16 cellular contexts compared by ENCODE assay signal in genomic region chr9:111113712-111114111, GRCh38.
DNase-seq lines count a peak whose midpoint lies in the region; TF ChIP-seq lines count a peak whose summit lies in the region.
"Had no signal": no experiment of that assay in that cellular context is flagged by ENCODE, and none has a peak within 500 bp of the region (broad histone marks: within the 10 kb centered on the region; RNA-seq: fewer than 3 reads in every experiment).

No MANE protein-coding gene starts in this region.

- H2AFZ ChIP-seq in GM23248 (peak overlapping the region; percentile 69), neural progenitor cell (replicated peaks) (peak overlapping the region; percentile 17)

- H3K4me1 Mint-ChIP-seq in endodermal cell, result peaks cover 18% of the 10 kb centered on the region
- no peaks in the 10 kb centered on the region for H3K4me1 Mint-ChIP-seq in neural progenitor cell

- TF ChIP-seq CTCF in endodermal cell (conservative IDR thresholded peaks at IDR 0.05), result no peak
- TF ChIP-seq CTCF in neural progenitor cell (IDR thresholded peaks at IDR 0.05), result no peak
- no peak for TF ChIP-seq CTCF in brain microvascular endothelial cell (IDR thresholded peaks at IDR 0.05; ENCODE audit: low read depth, low read length, missing control alignments)
- no peak for TF ChIP-seq CTCF in suprapubic skin (IDR thresholded peaks at IDR 0.05)

- H3K27ac ChIP-seq in GM23248 (no peak overlapping the region), endodermal cell (ENCODE audit: low read depth, low read length) (no peak overlapping the region), neural progenitor cell (no peak overlapping the region), brain microvascular endothelial cell (no peak overlapping the region), suprapubic skin (no peak overlapping the region)
- H3K27ac ChIP-seq: C4-2B, KMS-11 had no signal

- H3K36me3 Mint-ChIP-seq in endodermal cell (ENCODE audit: low read depth) (no peaks in the 10 kb centered on the region), neural progenitor cell (no peaks in the 10 kb centered on the region)

- no peaks in the 10 kb centered on the region for H3K36me3 ChIP-seq in GM23248 (ENCODE audit: low read depth)
- H3K36me3 ChIP-seq in endodermal cell (ENCODE audit: control insufficient read depth, insufficient read depth, low read length), result no peaks in the 10 kb centered on the region
- no peaks in the 10 kb centered on the region for H3K36me3 ChIP-seq in neural progenitor cell
- H3K36me3 ChIP-seq in brain microvascular endothelial cell (replicated peaks), result no peaks in the 10 kb centered on the region
- H3K36me3 ChIP-seq in suprapubic skin, result no peaks in the 10 kb centered on the region

- H3K4me3 Mint-ChIP-seq in endodermal cell (no peak overlapping the region), neural progenitor cell (no peak overlapping the region)
- H3K4me3 Mint-ChIP-seq: CD4-positive, alpha-beta T cell; H9 had no signal

- TF ChIP-seq EP300 in suprapubic skin (IDR thresholded peaks at IDR 0.05), result no peak

- H4K20me1 ChIP-seq in GM23248 (ENCODE audit: insufficient read depth) (no peaks in the 10 kb centered on the region), neural progenitor cell (ENCODE audit: low read depth) (no peaks in the 10 kb centered on the region)

- H3F3A ChIP-seq in GM23248 (ENCODE audit: insufficient read depth) (peaks cover 20% of the 10 kb centered on the region), neural progenitor cell (ENCODE audit: low read depth) (no peaks in the 10 kb centered on the region)

- H3K9me3 Mint-ChIP-seq in endodermal cell (no peaks in the 10 kb centered on the region), neural progenitor cell (no peaks in the 10 kb centered on the region)
- H3K9me3 Mint-ChIP-seq: H9 had no signal

- no peak overlapping the region for H3K4me3 ChIP-seq in GM23248
- H3K4me3 ChIP-seq in endodermal cell (ENCODE audit: low read length), result no peak overlapping the region
- H3K4me3 ChIP-seq in neural progenitor cell, result no peak overlapping the region
- no peak overlapping the region for H3K4me3 ChIP-seq in brain microvascular endothelial cell (ENCODE audit: low read depth, low read length)
- no peak overlapping the region for H3K4me3 ChIP-seq in suprapubic skin

- H3K9me3 ChIP-seq in GM23248 (ENCODE audit: low read depth) (no peaks in the 10 kb centered on the region), endodermal cell (ENCODE audit: control insufficient read depth, low read length) (no peaks in the 10 kb centered on the region), neural progenitor cell (ENCODE audit: low read depth) (no peaks in the 10 kb centered on the region), suprapubic skin (no peaks in the 10 kb centered on the region)
- H3K9me3 ChIP-seq: Caco-2 had no signal

- TF ChIP-seq POLR2A in suprapubic skin (IDR thresholded peaks at IDR 0.05), result no peak

- no peak overlapping the region for H3K27ac Mint-ChIP-seq in endodermal cell
- H3K27ac Mint-ChIP-seq in neural progenitor cell, result no peak overlapping the region
- H3K27ac Mint-ChIP-seq: CD4-positive, alpha-beta T cell; H9 had no signal

- no peak overlapping the region for H3K9ac ChIP-seq in GM23248
- no peak overlapping the region for H3K9ac ChIP-seq in endodermal cell (ENCODE audit: extremely low read depth, low read length, poor library complexity, severe bottlenecking)
- H3K9ac ChIP-seq in neural progenitor cell, result no peak overlapping the region
- H3K9ac ChIP-seq: KMS-11 had no signal

- peak; percentile 41 for DNase-seq in ELF-1 (ENCODE audit: low read depth, low spot score)
- DNase-seq in GM23248, result no peak
- peak; percentile 54 for DNase-seq in endodermal cell
- no peak for DNase-seq in neural progenitor cell (ENCODE audit: low spot score)
- no peak for DNase-seq in brain microvascular endothelial cell
- DNase-seq in AG08395 (ENCODE audit: low spot score), result no peak
- no peak for DNase-seq in amygdala (lab: John Stamatoyannopoulos, UW)
- DNase-seq in suprapubic skin (ENCODE audit: low spot score in 2 of 2), result no peak
- DNase-seq: ACHN; AML-193; Caco-2; CD4-positive, alpha-beta T cell; GDM1; H9 had no signal

- H3K27me3 ChIP-seq in GM23248 (replicated peaks; ENCODE audit: insufficient read depth) (no peaks in the 10 kb centered on the region), endodermal cell (ENCODE audit: control insufficient read depth, insufficient read depth, low read length, poor library complexity, severe bottlenecking) (peaks cover 37% of the 10 kb centered on the region), neural progenitor cell (no peaks in the 10 kb centered on the region), brain microvascular endothelial cell (replicated peaks) (no peaks in the 10 kb centered on the region), suprapubic skin (no peaks in the 10 kb centered on the region)

- H3K27me3 Mint-ChIP-seq in endodermal cell (ENCODE audit: insufficient read depth) (peaks cover 71% of the 10 kb centered on the region), neural progenitor cell (ENCODE audit: insufficient read depth, low read depth) (no peaks in the 10 kb centered on the region)
- H3K27me3 Mint-ChIP-seq: CD4-positive, alpha-beta T cell had no signal

- WGBS in GM23248 (ENCODE audit: low coverage in 1 of 2, low lambda C conversion rate in 2 of 2, missing lambda C conversion rate in 2 of 2), 2 experiments, result 92 to 98% methylated on average over 2 of the region's 2 CpGs
- 71 to 78% methylated on average over 1 to 2 of the region's 2 CpGs for WGBS in endodermal cell (ENCODE audit: insufficient coverage in 1 of 2, insufficient read length in 1 of 2), 2 experiments
- WGBS in suprapubic skin, result 80% methylated on average over 2 of the region's 2 CpGs

- H3K4me1 ChIP-seq in GM23248 (ENCODE audit: insufficient read depth) (peaks cover 33% of the 10 kb centered on the region), endodermal cell (ENCODE audit: control insufficient read depth, insufficient read depth, low read length) (peaks cover 4% of the 10 kb centered on the region), neural progenitor cell (peaks cover under 1% of the 10 kb centered on the region), suprapubic skin (no peaks in the 10 kb centered on the region)
- H3K4me1 ChIP-seq: Caco-2 had no signal

- no peaks in the 10 kb centered on the region for H3K9me2 ChIP-seq in GM23248 (ENCODE audit: insufficient read depth)

- in situ Hi-C loops in GM23248 (cut with MboI) (no loop called here), brain microvascular endothelial cell (cut with HindIII; ENCODE audit: low pct_ligation_motif_present, low sequenced_read_pairs) (no loop called here)

- H3K79me2 ChIP-seq in GM23248 (ENCODE audit: insufficient read depth) (no peaks in the 10 kb centered on the region), neural progenitor cell (ENCODE audit: low read depth) (no peaks in the 10 kb centered on the region)

- H3K4me2 ChIP-seq in GM23248 (ENCODE audit: unreplicated experiment), result peak overlapping the region; percentile 20
- no peak overlapping the region for H3K4me2 ChIP-seq in neural progenitor cell
- H3K4me2 ChIP-seq: KMS-11 had no signal

Comparison
In these comparisons a context has a peak if more than half of its experiments do, and no peak if none do; other contexts are left out.
1. DNase-seq: peak in ELF-1 (single experiment) and endodermal cell (single experiment); none in GM23248 (single experiment), neural progenitor cell (single experiment), brain microvascular endothelial cell (single experiment), AG08395 (single experiment), amygdala (0 of 56) and suprapubic skin (0 of 2).